20 cellular contexts compared by ENCODE assay signal in the genomic region with DNA sequence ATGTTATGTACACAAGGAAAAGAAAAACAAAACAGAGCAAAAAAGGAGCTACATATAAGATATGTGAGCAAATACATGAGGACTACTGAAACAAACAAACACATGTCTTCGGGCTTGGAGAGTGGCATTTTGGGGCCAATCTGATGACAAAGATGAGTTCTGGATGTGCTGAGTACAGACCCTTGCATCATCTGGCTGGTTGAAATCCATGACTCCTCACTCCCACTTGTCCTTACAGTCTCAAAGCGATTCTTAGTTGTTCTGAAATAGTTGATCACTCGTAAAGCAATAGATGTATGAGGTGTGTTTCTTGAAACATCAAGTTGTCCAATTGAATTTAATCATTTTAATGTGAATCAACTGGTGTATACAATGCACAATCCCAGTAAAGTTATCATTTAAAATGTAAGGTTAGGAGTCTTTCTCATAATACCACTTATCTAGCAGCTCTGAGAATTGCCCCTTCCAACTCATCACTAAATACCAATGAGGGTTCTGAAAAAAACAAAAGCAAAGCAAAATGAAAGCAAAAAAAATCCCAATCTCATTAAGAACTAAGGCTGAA.
"Had no signal": no experiment of that assay in that cellular context is flagged by ENCODE, and none has a peak within 500 bp of the region (broad histone marks: within the 10 kb centered on the region; RNA-seq: fewer than 3 reads in every experiment).

No MANE protein-coding gene starts in this region.

- H3K27ac ChIP-seq: coronary artery, gastrocnemius medialis, left lung, testis had no signal

- FAIRE-seq: endometrium, kidney, TTC549 had no signal

- H3K4me1 ChIP-seq: gastrocnemius medialis, left lung, testis had no signal

- H3K36me3 Mint-ChIP-seq: brain had no signal

- H3K4me3 ChIP-seq: coronary artery, gastrocnemius medialis, left lung, testis had no signal

- H3K4me3 Mint-ChIP-seq: activated naive CD8-positive, alpha-beta T cell treated with anti-CD3 and anti-CD28 coated beads, Interleukin-2, amount 10 ng/mL, durations not matched to agents 7 days and 5 days; activated T-helper 1 cell treated with anti-CD3 and anti-CD28 coated beads, Interleukin-12 subunit alpha, Interleukin-12 subunit beta, Interleukin-2, Interleukin-4 antibody, amounts not matched to agents 30 ng/mL and 10 ng/mL and 1 ng/mL, durations not matched to agents 14 hours and 24 hours and 36 hours; brain; central memory CD8-positive, alpha-beta T cell; neural crest cell; T-helper 2 cell treated with Interferon-gamma antibody and Interleukin-4, amounts not matched to agents 5 μg/mL and 100 μg/mL, for 36 hours; type B pancreatic cell; WTC11 had no signal

- H3K4me1 Mint-ChIP-seq: central memory CD8-positive, alpha-beta T cell had no signal

- ATAC-seq: gastrocnemius medialis, left lung, WTC11 had no signal

- H3K27ac Mint-ChIP-seq: activated naive CD8-positive, alpha-beta T cell treated with anti-CD3 and anti-CD28 coated beads, Interleukin-2, amount 10 ng/mL, durations not matched to agents 7 days and 5 days; activated T-helper 1 cell treated with anti-CD3 and anti-CD28 coated beads, Interleukin-12 subunit alpha, Interleukin-12 subunit beta, Interleukin-2, Interleukin-4 antibody, amounts not matched to agents 30 ng/mL and 10 ng/mL and 1 ng/mL, durations not matched to agents 14 hours and 24 hours and 36 hours; brain; progenitor cell of endocrine pancreas; T-helper 2 cell treated with Interferon-gamma antibody and Interleukin-4, amounts not matched to agents 5 μg/mL and 100 μg/mL, for 36 hours; type B pancreatic cell had no signal

- H3K27me3 Mint-ChIP-seq: activated naive CD8-positive, alpha-beta T cell treated with anti-CD3 and anti-CD28 coated beads, Interleukin-2, amount 10 ng/mL, durations not matched to agents 7 days and 5 days; central memory CD8-positive, alpha-beta T cell; progenitor cell of endocrine pancreas; type B pancreatic cell had no signal

- H3K27me3 ChIP-seq: gastrocnemius medialis, left lung, testis had no signal

- DNase-seq: activated CD4-positive, alpha-beta T cell treated with anti-CD3 and anti-CD28 coated beads for 4 hours; activated CD8-positive, alpha-beta memory T cell treated with anti-CD3 and anti-CD28 coated beads, Interleukin-2, amount 50 U/mL, for 48 hours; activated naive CD4-positive, alpha-beta T cell treated with Interleukin-2 at 50 U/mL for 16 hours; activated naive CD8-positive, alpha-beta T cell treated with anti-CD3 and anti-CD28 coated beads, Interleukin-2, amount 10 ng/mL, durations not matched to agents 7 days and 5 days; gastrocnemius medialis; head of caudate nucleus; kidney; left lung; testis had no signal

- H3K9me3 Mint-ChIP-seq: activated naive CD8-positive, alpha-beta T cell treated with anti-CD3 and anti-CD28 coated beads, Interleukin-2, amount 10 ng/mL, durations not matched to agents 7 days and 5 days; brain; central memory CD8-positive, alpha-beta T cell; T-helper 2 cell treated with Interferon-gamma antibody and Interleukin-4, amounts not matched to agents 5 μg/mL and 100 μg/mL, for 36 hours; type B pancreatic cell had no signal
